9 cellular contexts compared by ENCODE assay signal in the genomic region with DNA sequence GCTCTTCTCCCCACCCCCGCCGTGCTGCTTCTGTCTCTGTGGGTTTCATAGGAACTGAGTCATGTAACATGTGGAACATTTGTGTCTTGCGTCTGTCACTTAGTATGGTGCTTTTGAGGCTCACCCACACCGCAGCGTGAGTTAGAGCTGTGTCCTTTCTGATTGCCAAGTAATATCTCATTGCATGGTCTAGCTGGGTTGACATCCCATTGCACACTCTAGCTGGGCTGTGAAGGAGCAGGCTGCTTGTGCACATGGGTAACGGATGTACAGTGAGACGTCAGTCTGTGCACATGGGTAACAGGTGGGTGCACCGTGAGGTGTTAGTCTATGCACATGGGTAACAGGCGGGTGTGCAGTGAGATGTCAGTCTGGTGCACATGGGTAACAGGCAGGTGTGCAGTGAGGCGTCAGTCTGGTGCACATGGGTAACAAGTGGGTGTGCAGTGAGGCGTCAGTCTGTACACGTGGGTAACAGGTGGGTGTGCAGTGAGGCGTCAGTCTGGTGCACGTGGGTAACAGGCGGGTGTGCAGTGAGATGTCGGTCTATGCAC. TPM values are rescaled to one million over a fixed set of nuclear protein-coding genes. Genes with fewer than 3 reads are reported as not detected.
DNase-seq lines count a peak whose midpoint lies in the region; ATAC-seq, FAIRE-seq and TF ChIP-seq lines count a peak whose summit lies in the region.
"Not testable (repeated sequence)": the region's sequence is repeated elsewhere in the genome, so short reads cannot be mapped to it uniquely, and the experiment has no call there.
"Had no signal": no experiment of that assay in that cellular context is flagged by ENCODE, and none has a peak within 500 bp of the region (broad histone marks: within the 10 kb centered on the region; RNA-seq: fewer than 3 reads in every experiment).

No MANE protein-coding gene starts in this region.

- TF ChIP-seq POLR2A in GM12892 (IDR thresholded peaks at IDR 0.05; ENCODE audit: low read depth, low read length): not testable (repeated sequence)

- H3K9me3 Mint-ChIP-seq in stimulated activated naive B cell treated with anti-CD40 and anti-IgM and Interleukin-4, amounts not matched to agents 10 μg/mL and 1 μg/mL and 100 μg/mL, for 72 hours: not testable (repeated sequence)

- DNase-seq in GM12892 (ENCODE audit: insufficient read length); Right ventricle myocardium inferior (ENCODE audit: missing footprints): not testable (repeated sequence)
- DNase-seq in activated CD4-positive, alpha-beta T cell treated with anti-CD3 and anti-CD28 coated beads for 24 hours (ENCODE audit: low read depth in 2 of 2): peak; percentile 18 to 34
- DNase-seq in activated T-helper 1 cell treated with Interleukin-2 at 50 U/mL for 16 hours (ENCODE audit: low read depth): peak; percentile 22
- DNase-seq in stimulated activated CD4-positive, alpha-beta T cell treated with anti-CD3 and anti-CD28 coated beads, Interleukin-12 subunit alpha, Interleukin-12 subunit beta, amount 100 ng/mL, for 24 hours (ENCODE audit: low read depth in 2 of 2): peak; percentile 41 to 49
- DNase-seq in stimulated activated naive B cell treated with anti-CD40 and anti-IgM and Interleukin-4, amounts not matched to agents 10 μg/mL and 1 μg/mL and 100 μg/mL, for 72 hours: peak; percentile 71

- not testable (repeated sequence) for H3K27me3 Mint-ChIP-seq in stimulated activated naive B cell treated with anti-CD40 and anti-IgM and Interleukin-4, amounts not matched to agents 10 μg/mL and 1 μg/mL and 100 μg/mL, for 72 hours

- peak overlapping the region; percentile 95 for H3K27ac Mint-ChIP-seq in stimulated activated naive B cell treated with anti-CD40 and anti-IgM and Interleukin-4, amounts not matched to agents 10 μg/mL and 1 μg/mL and 100 μg/mL, for 72 hours

- intact Hi-C loops in Right ventricle myocardium inferior (cut with DNase I): not testable (repeated sequence)

- peaks cover 6 to 14% of the 10 kb centered on the region in 2 donors for H3K4me1 Mint-ChIP-seq in stimulated activated naive B cell treated with anti-CD40 and anti-IgM and Interleukin-4, amounts not matched to agents 10 μg/mL and 1 μg/mL and 100 μg/mL, for 72 hours

- not testable (repeated sequence) for H3K36me3 Mint-ChIP-seq in stimulated activated naive B cell treated with anti-CD40 and anti-IgM and Interleukin-4, amounts not matched to agents 10 μg/mL and 1 μg/mL and 100 μg/mL, for 72 hours

- ATAC-seq in GM21529 (IDR thresholded peaks at IDR 0.05; ENCODE audit: unreplicated experiment) (peak; percentile 64), HG03442 (IDR thresholded peaks at IDR 0.05; ENCODE audit: unreplicated experiment) (peak; percentile 72), Right ventricle myocardium inferior (peak; percentile 54)
- ATAC-seq in stimulated activated naive B cell treated with anti-CD40 and anti-IgM and Interleukin-4, amounts not matched to agents 10 μg/mL and 1 μg/mL and 100 μg/mL, for 72 hours (replicated peaks): peak; percentile 92

- FAIRE-seq in GM12892 (lab: Jason Lieb, UNC): peak; percentile 91

- peak overlapping the region; percentile 76 to 77 for H3K4me3 Mint-ChIP-seq in stimulated activated naive B cell treated with anti-CD40 and anti-IgM and Interleukin-4, amounts not matched to agents 10 μg/mL and 1 μg/mL and 100 μg/mL, for 72 hours

RNA-seq across cellular contexts. Expression of a gene that starts 36.2 kb away (rescaled TPM):
- polyA plus RNA-seq in GM12892 (2012; ENCODE audit: missing spikeins): 58.5 TPM
- total RNA-seq in Right ventricle myocardium inferior: 1.3 TPM
- total RNA-seq: dermis microvascular lymphatic vessel endothelial cell had no signal

RNA-seq across cellular contexts. Expression of a gene that starts 52.1 kb away (rescaled TPM):
- polyA plus RNA-seq in GM12892 (2012; ENCODE audit: missing spikeins): 23.7 TPM
- total RNA-seq in Right ventricle myocardium inferior: 29.2 TPM
